Comparison of ENCODE assay signal across 22 cellular contexts in the genomic region with DNA sequence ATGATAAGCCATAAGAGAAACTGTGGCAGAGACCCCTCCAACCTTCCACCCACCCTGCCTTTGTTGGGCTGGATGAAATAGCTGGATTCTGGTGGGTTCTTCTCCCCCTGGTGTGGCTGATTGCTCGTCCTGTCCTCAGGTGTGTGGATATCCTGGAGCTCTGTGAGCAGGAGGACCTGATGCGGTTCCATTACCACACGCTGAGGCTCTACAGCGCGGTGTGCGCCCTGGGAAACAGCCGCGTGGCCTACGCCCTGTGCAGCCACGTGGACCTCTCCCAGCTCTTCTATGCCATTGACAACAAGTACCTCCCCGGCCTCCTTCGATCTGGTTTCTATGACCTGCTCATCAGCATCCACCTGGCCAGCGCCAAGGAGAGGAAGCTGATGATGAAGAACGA.
DNase-seq lines count a peak whose midpoint lies in the region; ATAC-seq and TF ChIP-seq lines count a peak whose summit lies in the region.
"Had no signal": no experiment of that assay in that cellular context is flagged by ENCODE, and none has a peak within 500 bp of the region (broad histone marks: within the 10 kb centered on the region; RNA-seq: fewer than 3 reads in every experiment).

No MANE protein-coding gene starts in this region.

- H3K27ac ChIP-seq in neuronal stem cell (replicated peaks; ENCODE audit: low read length) (no peak overlapping the region), upper lobe of left lung (no peak overlapping the region)
- H3K27ac ChIP-seq: BLaER1 had no signal

- H3K4me1 ChIP-seq in neuronal stem cell (ENCODE audit: control insufficient read depth in 2 of 2, insufficient read depth in 1 of 2, low read depth in 1 of 2, low read length in 2 of 2) (no peaks in the 10 kb centered on the region), upper lobe of left lung (no peaks in the 10 kb centered on the region)
- H3K4me1 ChIP-seq: BE2C, BLaER1 had no signal

- no peak for TF ChIP-seq CTCF in upper lobe of left lung (IDR thresholded peaks at IDR 0.05)

- H2AFZ ChIP-seq in neuronal stem cell (ENCODE audit: low read length): no peak overlapping the region

- no peaks in the 10 kb centered on the region for H3K9me3 ChIP-seq in neuronal stem cell (replicated peaks in 1 of 2; ENCODE audit: control insufficient read depth in 2 of 2, insufficient read depth in 1 of 2, low read depth in 1 of 2, low read length in 2 of 2)
- H3K9me3 ChIP-seq in upper lobe of left lung: no peaks in the 10 kb centered on the region
- no peaks in the 10 kb centered on the region for H3K9me3 ChIP-seq in MG63
- H3K9me3 ChIP-seq: BE2C, BLaER1 had no signal

- no peaks in the 10 kb centered on the region for H3K27me3 ChIP-seq in neuronal stem cell (ENCODE audit: control insufficient read depth in 3 of 3, insufficient read depth in 3 of 3, low read depth in 1 of 3, low read length in 3 of 3)
- no peaks in the 10 kb centered on the region for H3K27me3 ChIP-seq in upper lobe of left lung
- H3K27me3 ChIP-seq in MG63: no peaks in the 10 kb centered on the region
- H3K27me3 ChIP-seq: BE2C, BLaER1 had no signal

- H2BK12ac ChIP-seq in neuronal stem cell (ENCODE audit: low read length): no peak overlapping the region

- no peak overlapping the region for H3K4me3 ChIP-seq in neuronal stem cell (ENCODE audit: low read length in 2 of 2)
- no peak overlapping the region for H3K4me3 ChIP-seq in upper lobe of left lung
- no peak overlapping the region for H3K4me3 ChIP-seq in MG63
- H3K4me3 ChIP-seq: BLaER1, GM12878 had no signal

- no peak overlapping the region for H2BK5ac ChIP-seq in neuronal stem cell (ENCODE audit: low read length)

- no CpG with 5 or more reads among the region's 14 CpGs for WGBS in neuronal stem cell (ENCODE audit: extremely low coverage in 2 of 2, insufficient read length in 2 of 2, insufficient replicate concordance in 1 of 2), 2 donors
- WGBS in upper lobe of left lung, 2 donors: 92% methylated on average over 2 to 14 of the region's 14 CpGs

- H3K9ac ChIP-seq in neuronal stem cell (ENCODE audit: low read depth, low read length, poor library complexity): no peak overlapping the region
- H3K9ac ChIP-seq: BLaER1 had no signal

- no peak overlapping the region for H2BK15ac ChIP-seq in neuronal stem cell (ENCODE audit: low read length)

- no peak overlapping the region for H3K4ac ChIP-seq in neuronal stem cell (ENCODE audit: low read length)

- TF ChIP-seq POLR2A in upper lobe of left lung (IDR thresholded peaks at IDR 0.05): no peak

- no peak overlapping the region for H2AK5ac ChIP-seq in neuronal stem cell (ENCODE audit: low read depth, low read length)

- H2BK120ac ChIP-seq in neuronal stem cell (ENCODE audit: low read depth, low read length): no peak overlapping the region

- no peaks in the 10 kb centered on the region for H3K79me1 ChIP-seq in neuronal stem cell (ENCODE audit: low read depth, low read length)

- no peak overlapping the region for H4K8ac ChIP-seq in neuronal stem cell (ENCODE audit: low read depth, low read length)

- ATAC-seq in upper lobe of left lung (ENCODE audit: low FRiP score in 2 of 2): peak; percentile 25 to 50
- ATAC-seq: GM12878 had no signal

- H3K23ac ChIP-seq in neuronal stem cell (ENCODE audit: low read depth, low read length, poor library complexity): no peak overlapping the region

- no peak for TF ChIP-seq EP300 in upper lobe of left lung (IDR thresholded peaks at IDR 0.05)

- no peak overlapping the region for H4K91ac ChIP-seq in neuronal stem cell (ENCODE audit: low read depth, low read length, poor library complexity)

- peak overlapping the region; percentile 3 for H3K18ac ChIP-seq in neuronal stem cell (ENCODE audit: low read length)

- DNase-seq in neuronal stem cell (ENCODE audit: low spot score): no peak
- DNase-seq in upper lobe of left lung: peak in 1 of 2 donors; percentile 46
- no peak for DNase-seq in NCI-H748 (lab: John Stamatoyannopoulos, UW; ENCODE audit: unreplicated experiment)
- DNase-seq in NCI-H187 treated with DMSO at 0.1 percent for 48 hours (lab: John Stamatoyannopoulos, UW): no peak
- DNase-seq in MG63: no peak
- DNase-seq: 8988T; ACHN; BE2C; C1 segment of cervical spinal cord; CD4-positive, alpha-beta memory T cell; CD4-positive, CD25-positive, alpha-beta regulatory T cell; CD8-positive, alpha-beta memory T cell; COR-L47; DMS 273 treated with DMSO at 0.1 percent for 48 hours; DMS153; DMS53; DMS79; DND-41; EL; GDM1 had no signal

- H3K14ac ChIP-seq in neuronal stem cell (ENCODE audit: low read length): no peak overlapping the region

- H3K36me3 ChIP-seq in neuronal stem cell (replicated peaks in 1 of 2; ENCODE audit: control insufficient read depth in 2 of 2, insufficient read depth in 2 of 2, low read length in 2 of 2) (no peaks in the 10 kb centered on the region), upper lobe of left lung (no peaks in the 10 kb centered on the region), MG63 (no peaks in the 10 kb centered on the region)
- H3K36me3 ChIP-seq: BE2C, BLaER1 had no signal

- H3K4me2 ChIP-seq in neuronal stem cell (ENCODE audit: insufficient read depth, low read length, poor library complexity, severe bottlenecking): no peak overlapping the region
- H3K4me2 ChIP-seq: BLaER1 had no signal
